1 cellular context compared by ENCODE assay signal in the genomic region with DNA sequence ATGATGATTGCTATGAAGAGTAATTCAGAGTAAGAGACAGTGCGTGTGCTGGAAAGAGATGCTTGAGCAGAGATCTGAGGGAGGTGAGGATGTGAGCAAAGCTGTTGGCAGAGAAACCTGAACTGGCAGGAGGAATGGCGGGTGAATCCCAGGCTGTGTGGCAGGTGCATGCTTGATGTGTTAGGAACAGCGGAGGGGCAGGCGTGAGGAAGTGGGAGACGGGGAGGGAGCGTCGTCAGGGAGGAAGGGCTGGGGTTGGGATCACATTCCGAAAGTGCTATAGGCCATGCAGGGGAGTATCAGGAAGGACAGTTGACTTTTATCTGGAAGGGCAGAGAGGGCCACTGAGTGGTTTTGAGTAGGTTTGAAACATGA.
TF ChIP-seq lines count a peak whose summit lies in the region.

No MANE protein-coding gene starts in this region.

TF ChIP-seq in H1, 55 proteins besides CTCF, POLR2A, EP300 and RAD21:
- TF ChIP-seq, protein P1, sequence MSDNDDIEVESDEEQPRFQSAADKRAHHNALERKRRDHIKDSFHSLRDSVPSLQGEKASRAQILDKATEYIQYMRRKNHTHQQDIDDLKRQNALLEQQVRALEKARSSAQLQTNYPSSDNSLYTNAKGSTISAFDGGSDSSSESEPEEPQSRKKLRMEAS (IDR thresholded peaks at IDR 0.05), result peak; percentile 35
- no peak for TF ChIP-seq SUZ12 (IDR thresholded peaks at IDR 0.05; ENCODE audit: low read length)
